In genomic region chr18:73244411-73244810, GRCh38 we compare ENCODE assay signal across 32 cellular contexts.
DNase-seq lines count a peak whose midpoint lies in the region; ATAC-seq, FAIRE-seq and TF ChIP-seq lines count a peak whose summit lies in the region.
"Had no signal": no experiment of that assay in that cellular context is flagged by ENCODE, and none has a peak within 500 bp of the region (broad histone marks: within the 10 kb centered on the region; RNA-seq: fewer than 3 reads in every experiment).

No MANE protein-coding gene starts in this region.

- CTCF ChIA-PET in IMR-90 (lab: Yijun Ruan, JAX), result interaction anchor here (0.5 kb wide), 1 partner anchor 965 kb away, joined by 6 read pairs; no protein-coding TSS in a partner anchor
- CTCF ChIA-PET in CD4-positive, alpha-beta memory T cell (lab: Charles Lee; ENCODE audit: partially characterized antibody), result no interaction called here

- no peaks in the 10 kb centered on the region for H3K79me1 ChIP-seq in IMR-90 (ENCODE audit: low read depth in 1 of 2, low read length in 2 of 2)

- no peak overlapping the region for H2BK15ac ChIP-seq in IMR-90 (ENCODE audit: low read depth, low read length)

- no peak overlapping the region for H4K5ac ChIP-seq in IMR-90 (ENCODE audit: low read depth, low read length)

- no peak overlapping the region for H3K27ac ChIP-seq in IMR-90 (ENCODE audit: insufficient read depth, low read length)
- H3K27ac ChIP-seq in CD4-positive, alpha-beta memory T cell (ENCODE audit: low read depth, low read length), result no peak overlapping the region
- H3K27ac ChIP-seq: ascending aorta, dorsolateral prefrontal cortex, neutrophil, SK-N-MC, thoracic aorta had no signal

- WGBS in IMR-90 (ENCODE audit: extremely low coverage in 2 of 2, insufficient read length in 1 of 2), 2 experiments, result no CpG with 5 or more reads among the region's 1 CpG

- DNase-seq in AG10803 (ENCODE audit: low read depth), result peak; percentile 28
- DNase-seq in IMR-90, result peak; percentile 34
- DNase-seq in cardiac fibroblast (ENCODE audit: low read depth in 2 of 2), result peak; percentile 15 to 52
- peak; percentile 27 for DNase-seq in fibroblast of villous mesenchyme (ENCODE audit: low read depth)
- no peak for DNase-seq in frontal cortex (ENCODE audit: low spot score in 2 of 2)
- no peak for DNase-seq in CD4-positive, alpha-beta memory T cell
- DNase-seq: activated CD4-positive, alpha-beta T cell treated with anti-CD3 and anti-CD28 coated beads, Interleukin-2, amount 50 U/mL, for 4 hours; activated gamma-delta T cell treated with Interleukin-2 at 50 U/mL for 16 hours; activated naive CD8-positive, alpha-beta T cell treated with anti-CD3 and anti-CD28 coated beads, Interleukin-2, amount 10 ng/mL, durations not matched to agents 7 days and 5 days; activated T-cell treated with anti-CD3 and anti-CD28 coated beads, Interleukin-2, amount 50 U/mL, for 48 hours; BE2C; CD8-positive, alpha-beta memory T cell; DMS 273 treated with DMSO at 0.1 percent for 48 hours; dorsolateral prefrontal cortex; NCI-H1092; NCI-H1694 treated with DMSO at 0.1 percent for 48 hours; NCI-H2171; NCI-H524 treated with DMSO at 0.1 percent for 48 hours; NK-92 treated with Interleukin-12 subunit alpha and Interleukin-12 subunit beta, amount 100 ng/mL, for 24 hours; PC-3; posterior cingulate gyrus; right cardiac atrium; stimulated activated CD8-positive, alpha-beta memory T cell treated with anti-CD3 and anti-CD28 coated beads, Interleukin-4, amount 100 ng/mL, for 48 hours; stimulated activated naive CD8-positive, alpha-beta T cell treated with anti-CD3 and anti-CD28 coated beads, Interleukin-15, amount 100 ng/mL, for 72 hours had no signal

- H2AK9ac ChIP-seq in IMR-90 (replicated peaks; ENCODE audit: low read depth, low read length, poor library complexity), result no peak overlapping the region

- dilution Hi-C loops in IMR-90 (cut with HindIII; ENCODE audit: low sequenced_read_pairs, unreplicated experiment), result no loop called here

- no peak overlapping the region for H3K4ac ChIP-seq in IMR-90 (ENCODE audit: low read depth, low read length)

- BruUV-seq in IMR-90 (replicated peaks; lab: Mats Ljungman, UMichigan), result no TSS peak

- H3K9me3 ChIP-seq in IMR-90 (ENCODE audit: control insufficient read depth, insufficient read depth, low read length), result no peaks in the 10 kb centered on the region
- H3K9me3 ChIP-seq in CD4-positive, alpha-beta memory T cell (ENCODE audit: control insufficient read depth in 1 of 2, low read length in 2 of 2), result no peaks in the 10 kb centered on the region
- H3K9me3 ChIP-seq: ascending aorta, BE2C, neutrophil, thoracic aorta had no signal

- no peak overlapping the region for H2BK20ac ChIP-seq in IMR-90 (ENCODE audit: low read depth, low read length)

- no peak overlapping the region for H4K8ac ChIP-seq in IMR-90 (ENCODE audit: low read depth in 2 of 2, low read length in 2 of 2)

- no peak overlapping the region for H3K27ac Mint-ChIP-seq in CD4-positive, alpha-beta memory T cell
- H3K27ac Mint-ChIP-seq: activated naive CD8-positive, alpha-beta T cell treated with anti-CD3 and anti-CD28 coated beads, Interleukin-2, amount 10 ng/mL, durations not matched to agents 7 days and 5 days; CD8-positive, alpha-beta memory T cell; mesothelial cell of epicardium; stimulated activated naive CD8-positive, alpha-beta T cell treated with anti-CD3 and anti-CD28 coated beads, Interleukin-15, amount 100 ng/mL, for 72 hours had no signal

- H2BK5ac ChIP-seq in IMR-90 (ENCODE audit: low read depth, low read length, poor library complexity, severe bottlenecking), result no peak overlapping the region

- POLR2A ChIA-PET in IMR-90 (lab: Charles Lee; ENCODE audit: unreplicated experiment), result no interaction called here
- POLR2A ChIA-PET in CD4-positive, alpha-beta memory T cell (lab: Charles Lee; ENCODE audit: partially characterized antibody), result no interaction called here

- H3K9ac ChIP-seq in IMR-90 (ENCODE audit: low read depth, low read length), result no peak overlapping the region

- no peak overlapping the region for H3K14ac ChIP-seq in IMR-90 (replicated peaks; ENCODE audit: low read depth, low read length)

- no peaks in the 10 kb centered on the region for H3K4me1 ChIP-seq in IMR-90 (ENCODE audit: control insufficient read depth, insufficient read depth, low read length)
- H3K4me1 ChIP-seq in CD4-positive, alpha-beta memory T cell (ENCODE audit: insufficient read depth, low read length), result no peaks in the 10 kb centered on the region
- H3K4me1 ChIP-seq: ascending aorta, BE2C had no signal

- no peak overlapping the region for H3K4me2 ChIP-seq in IMR-90 (ENCODE audit: low read depth, low read length)

- no peak overlapping the region for H3K4me3 Mint-ChIP-seq in CD4-positive, alpha-beta memory T cell
- H3K4me3 Mint-ChIP-seq: activated naive CD8-positive, alpha-beta T cell treated with anti-CD3 and anti-CD28 coated beads, Interleukin-2, amount 10 ng/mL, durations not matched to agents 7 days and 5 days; CD8-positive, alpha-beta memory T cell; mesothelial cell of epicardium; stimulated activated naive CD8-positive, alpha-beta T cell treated with anti-CD3 and anti-CD28 coated beads, Interleukin-15, amount 100 ng/mL, for 72 hours had no signal

- no peak for FAIRE-seq in frontal cortex (lab: Jason Lieb, UNC)
- FAIRE-seq: GM12891, urothelium cell line had no signal

- H3K4me3 ChIP-seq in AG10803 (ENCODE audit: low read length) (no peak overlapping the region), IMR-90 (ENCODE audit: insufficient read depth, low read depth, low read length) (no peak overlapping the region), cardiac fibroblast (replicated peaks in 1 of 2; ENCODE audit: low read depth in 2 of 2, low read length in 2 of 2) (no peak overlapping the region), fibroblast of villous mesenchyme (ENCODE audit: low read depth, low read length) (no peak overlapping the region)
- no peak overlapping the region for H3K4me3 ChIP-seq in CD4-positive, alpha-beta memory T cell (ENCODE audit: low read length in 2 of 2)
- H3K4me3 ChIP-seq: ascending aorta, dorsolateral prefrontal cortex, SK-N-MC, thoracic aorta had no signal

- no peak overlapping the region for H2AK5ac ChIP-seq in IMR-90 (ENCODE audit: low read depth, low read length)

- no peaks in the 10 kb centered on the region for H4K20me1 ChIP-seq in IMR-90 (ENCODE audit: insufficient read depth, low read length)

- peaks cover 0 to 1% of the 10 kb centered on the region in 2 donors for H3K36me3 Mint-ChIP-seq in CD4-positive, alpha-beta memory T cell
- H3K36me3 Mint-ChIP-seq: activated naive CD8-positive, alpha-beta T cell treated with anti-CD3 and anti-CD28 coated beads, Interleukin-2, amount 10 ng/mL, durations not matched to agents 7 days and 5 days; CD8-positive, alpha-beta memory T cell; mesothelial cell of epicardium had no signal

- no peak overlapping the region for H3K18ac ChIP-seq in IMR-90 (ENCODE audit: low read depth, low read length)

- TF ChIP-seq CTCF in AG10803 (conservative IDR thresholded peaks at IDR 0.05; ENCODE audit: low read length) (no peak), IMR-90 (conservative IDR thresholded peaks at IDR 0.05; ENCODE audit: low read depth, low read length) (no peak), cardiac fibroblast (IDR thresholded peaks at IDR 0.05; ENCODE audit: low read depth, low read length) (no peak), fibroblast of villous mesenchyme (IDR thresholded peaks at IDR 0.05; ENCODE audit: insufficient read depth, low read depth, low read length) (no peak)

- H3K9me1 ChIP-seq in IMR-90 (ENCODE audit: insufficient read depth, low read length), result no peaks in the 10 kb centered on the region

- intact Hi-C loops in IMR-90 (cut with micrococcal nuclease), result no loop called here
- intact Hi-C loops in CD4-positive, alpha-beta memory T cell (cut with micrococcal nuclease), result no loop called here

- H3K27me3 ChIP-seq in IMR-90 (ENCODE audit: control insufficient read depth, insufficient read depth, low read length), result no peaks in the 10 kb centered on the region
- H3K27me3 ChIP-seq in CD4-positive, alpha-beta memory T cell (ENCODE audit: insufficient read depth, low read length), result no peaks in the 10 kb centered on the region
- H3K27me3 ChIP-seq: ascending aorta, BE2C, dorsolateral prefrontal cortex, neutrophil had no signal

- no peak overlapping the region for H3K23ac ChIP-seq in IMR-90 (ENCODE audit: low read depth, low read length)

- no peaks in the 10 kb centered on the region for H3K4me1 Mint-ChIP-seq in CD4-positive, alpha-beta memory T cell
- H3K4me1 Mint-ChIP-seq: activated naive CD8-positive, alpha-beta T cell treated with anti-CD3 and anti-CD28 coated beads, Interleukin-2, amount 10 ng/mL, durations not matched to agents 7 days and 5 days; CD8-positive, alpha-beta memory T cell; mesothelial cell of epicardium; stimulated activated naive CD8-positive, alpha-beta T cell treated with anti-CD3 and anti-CD28 coated beads, Interleukin-15, amount 100 ng/mL, for 72 hours had no signal

- peaks cover 0 to 21% (median 8%) of the 10 kb centered on the region in 8 donors for H3K9me3 Mint-ChIP-seq in CD4-positive, alpha-beta memory T cell
- H3K9me3 Mint-ChIP-seq: mesothelial cell of epicardium had no signal

- H3K27me3 Mint-ChIP-seq in CD4-positive, alpha-beta memory T cell, result no peaks in the 10 kb centered on the region
- H3K27me3 Mint-ChIP-seq: activated naive CD8-positive, alpha-beta T cell treated with anti-CD3 and anti-CD28 coated beads, Interleukin-2, amount 10 ng/mL, durations not matched to agents 7 days and 5 days; CD8-positive, alpha-beta memory T cell; stimulated activated naive CD8-positive, alpha-beta T cell treated with anti-CD3 and anti-CD28 coated beads, Interleukin-15, amount 100 ng/mL, for 72 hours had no signal

- ATAC-seq in IMR-90 (ENCODE audit: low read depth) (no peak), HG03139 (IDR thresholded peaks at IDR 0.05; ENCODE audit: unreplicated experiment) (no peak)
- ATAC-seq: PC-3; right cardiac atrium; stimulated activated naive CD8-positive, alpha-beta T cell treated with anti-CD3 and anti-CD28 coated beads, Interleukin-15, amount 100 ng/mL, for 72 hours had no signal

- TF ChIP-seq RAD21 in IMR-90 (IDR thresholded peaks at IDR 0.05; ENCODE audit: low read length), result no peak

- no peak overlapping the region for H3K56ac ChIP-seq in IMR-90 (ENCODE audit: extremely low read depth, insufficient read depth, low read length)

- no peaks in the 10 kb centered on the region for H3K36me3 ChIP-seq in IMR-90 (ENCODE audit: control insufficient read depth, insufficient read depth, low read length)
- no peaks in the 10 kb centered on the region for H3K36me3 ChIP-seq in CD4-positive, alpha-beta memory T cell (ENCODE audit: insufficient read depth, low read length)
- H3K36me3 ChIP-seq: ascending aorta, BE2C, neutrophil, thoracic aorta had no signal

- no peak overlapping the region for H2BK120ac ChIP-seq in IMR-90 (ENCODE audit: low read depth, low read length)

- no peak overlapping the region for H2AFZ ChIP-seq in IMR-90 (replicated peaks; ENCODE audit: low read length, poor library complexity)

- no peak for TF ChIP-seq POLR2A in IMR-90 (IDR thresholded peaks at IDR 0.05; ENCODE audit: low read depth, low read length)

- in situ Hi-C loops in IMR-90 (cut with MboI; ENCODE audit: low sequenced_read_pairs), result no loop called here

- H4K91ac ChIP-seq in IMR-90 (ENCODE audit: insufficient read depth, low read depth, low read length), result no peak overlapping the region

TF ChIP-seq in IMR-90, 13 proteins besides CTCF, POLR2A, EP300 and RAD21:
- no peak for TF ChIP-seq FOS (IDR thresholded peaks at IDR 0.05; ENCODE audit: low read depth, low read length)

Comparison
In these comparisons a context has a peak if more than half of its experiments do, and no peak if none do; other contexts are left out.
1. DNase-seq: peak in AG10803 (single experiment), IMR-90 (single experiment), cardiac fibroblast (2 of 2) and fibroblast of villous mesenchyme (single experiment); none in frontal cortex (0 of 2) and CD4-positive, alpha-beta memory T cell (0 of 5).